In the genomic region with DNA sequence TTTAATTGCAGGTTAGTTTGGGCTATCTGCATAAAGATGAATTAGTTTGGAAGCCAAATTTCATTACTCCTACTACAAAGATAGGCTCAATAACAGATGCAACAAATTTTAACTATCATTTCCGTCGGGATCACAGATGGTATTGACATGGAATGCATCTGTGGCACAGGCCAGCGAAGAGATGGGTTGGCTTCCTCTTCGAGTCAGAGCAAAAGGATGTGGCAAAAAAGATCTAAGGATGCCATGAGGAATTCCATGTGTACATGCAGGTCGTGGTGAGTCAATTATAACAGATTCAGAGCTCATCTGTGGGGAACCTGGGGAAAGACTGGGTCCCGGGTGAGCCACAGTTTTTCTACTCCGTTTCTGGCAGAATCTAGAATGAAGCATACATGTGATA, we compare ENCODE assay signal across 22 cellular contexts.
"Had no signal": no experiment of that assay in that cellular context is flagged by ENCODE, and none has a peak within 500 bp of the region (broad histone marks: within the 10 kb centered on the region; RNA-seq: fewer than 3 reads in every experiment).

No MANE protein-coding gene starts in this region.

- H3K36me3 ChIP-seq: colonic mucosa, right atrium auricular region, tibial nerve, uterus had no signal

- H3K27me3 ChIP-seq: body of pancreas, colonic mucosa, right atrium auricular region, tibial nerve, uterus had no signal

- H3K27ac Mint-ChIP-seq: activated CD8-positive, alpha-beta T cell treated with anti-CD3 and anti-CD28 coated beads for 36 hours; activated naive CD4-positive, alpha-beta T cell treated with anti-CD3 and anti-CD28 coated beads, Interleukin-2, amount 50 U/mL, for 72 hours; progenitor cell of endocrine pancreas; WTC11 had no signal

- H3K4me3 ChIP-seq: body of pancreas, colonic mucosa, right atrium auricular region, tibial nerve, uterus had no signal

- H3K4me3 Mint-ChIP-seq: activated CD8-positive, alpha-beta T cell treated with anti-CD3 and anti-CD28 coated beads for 36 hours; naive thymus-derived CD8-positive, alpha-beta T cell; WTC11 had no signal

- H3K4me1 ChIP-seq: body of pancreas, colonic mucosa, right atrium auricular region, tibial nerve, uterus had no signal

- H3K27me3 Mint-ChIP-seq: activated CD8-positive, alpha-beta T cell treated with anti-CD3 and anti-CD28 coated beads for 36 hours; naive thymus-derived CD8-positive, alpha-beta T cell; progenitor cell of endocrine pancreas had no signal

- DNase-seq: activated CD4-positive, alpha-beta T cell treated with anti-CD3 and anti-CD28 coated beads for 4 hours; activated CD8-positive, alpha-beta T cell treated with anti-CD3 and anti-CD28 coated beads for 36 hours; activated gamma-delta T cell; activated T-cell treated with anti-CD3 and anti-CD28 coated beads, Interleukin-2, amount 50 U/mL, for 48 hours; body of pancreas; central memory CD4-positive, alpha-beta T cell; colonic mucosa; hippocampal formation; kidney; left ventricle myocardium superior; mesenchymal stem cell; naive thymus-derived CD8-positive, alpha-beta T cell; small intestine; stimulated activated CD4-positive, alpha-beta T cell treated with anti-CD3 and anti-CD28 coated beads, Interleukin-4, amount 100 ng/mL, for 24 hours; stimulated activated naive CD4-positive, alpha-beta T cell; substantia nigra; uterus had no signal

- H3K9me3 ChIP-seq: body of pancreas, colonic mucosa, right atrium auricular region, tibial nerve, uterus had no signal

- H3K27ac ChIP-seq: body of pancreas, colonic mucosa, right atrium auricular region, tibial nerve, uterus had no signal

- H3K4me1 Mint-ChIP-seq: naive thymus-derived CD8-positive, alpha-beta T cell had no signal

- H3K9me3 Mint-ChIP-seq: activated CD8-positive, alpha-beta T cell treated with anti-CD3 and anti-CD28 coated beads for 36 hours; activated naive CD4-positive, alpha-beta T cell treated with anti-CD3 and anti-CD28 coated beads, Interleukin-2, amount 50 U/mL, for 72 hours; naive thymus-derived CD8-positive, alpha-beta T cell; WTC11 had no signal

- H3K36me3 Mint-ChIP-seq: activated naive CD4-positive, alpha-beta T cell treated with anti-CD3 and anti-CD28 coated beads, Interleukin-2, amount 50 U/mL, for 72 hours; naive thymus-derived CD8-positive, alpha-beta T cell; WTC11 had no signal
